ENCODE assay signal across 8 cellular contexts in the genomic region with DNA sequence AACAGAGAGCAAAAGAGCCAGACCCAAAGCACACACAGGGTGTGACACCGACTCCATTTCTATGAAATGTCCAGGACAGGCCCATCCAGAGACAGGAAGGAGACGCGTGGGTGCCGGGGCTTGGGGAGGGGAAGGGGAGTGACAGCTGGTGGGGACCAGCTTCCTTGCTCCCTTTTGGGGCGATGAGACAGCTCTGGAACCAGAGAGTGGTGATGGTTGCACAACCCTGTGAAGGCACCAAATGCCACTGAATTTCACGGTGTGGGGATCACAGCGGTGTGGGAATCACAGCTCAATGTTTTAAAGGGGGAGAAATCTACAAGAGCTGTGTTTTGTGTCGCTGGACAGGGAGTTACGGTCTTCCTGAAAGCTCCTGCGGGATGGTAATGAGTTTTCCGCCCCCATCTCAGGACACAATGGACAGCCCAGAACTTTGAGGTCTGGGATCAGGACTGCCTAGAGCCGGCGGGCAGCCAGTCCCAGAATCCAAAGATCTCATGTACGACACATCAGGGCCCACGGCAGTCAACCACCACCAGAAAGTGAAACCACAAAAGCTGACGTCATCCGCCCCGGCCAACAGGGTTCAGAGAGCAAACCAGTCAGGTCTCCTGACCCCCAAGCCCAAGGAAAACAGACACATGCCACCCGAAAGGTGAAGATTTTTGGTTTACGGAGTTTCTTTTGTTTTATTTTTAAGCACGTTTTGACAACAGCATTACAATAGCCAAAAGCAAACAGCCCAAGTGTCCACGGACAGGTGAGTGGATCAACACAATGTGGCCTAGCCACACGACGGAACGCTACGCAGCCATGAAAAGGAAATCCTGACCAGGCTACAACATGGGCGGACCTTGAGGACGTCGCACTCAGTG. TPM values are rescaled to one million over a fixed set of nuclear protein-coding genes. Genes with fewer than 3 reads are reported as not detected.
DNase-seq lines count a peak whose midpoint lies in the region; ATAC-seq and TF ChIP-seq lines count a peak whose summit lies in the region.

No MANE protein-coding gene starts in this region.

- no peak for TF ChIP-seq EP300 in stomach (IDR thresholded peaks at IDR 0.05)

- no peak for TF ChIP-seq CTCF in dorsolateral prefrontal cortex (IDR thresholded peaks at IDR 0.05 in 54 of 56, conservative IDR thresholded peaks at IDR 0.05 in 2 of 56; ENCODE audit: low read depth in 1 of 56, partially characterized antibody in 56 of 56)
- TF ChIP-seq CTCF in stomach (IDR thresholded peaks at IDR 0.05): no peak

- peak overlapping the region in 48 of 59 donors; percentile 2 to 53 (median 30) for H3K4me3 ChIP-seq in dorsolateral prefrontal cortex
- H3K4me3 ChIP-seq in stomach: peak overlapping the region in 2 of 4 donors; percentile 5 to 13

- peaks cover 37% of the 10 kb centered on the region for H3K4me1 Mint-ChIP-seq in activated CD4-positive, alpha-beta memory T cell treated with anti-CD3 and anti-CD28 coated beads, Interleukin-2, amount 10 ng/mL, durations not matched to agents 7 days and 5 days
- H3K4me1 Mint-ChIP-seq in natural killer cell treated with Interleukin-12 subunit alpha and Interleukin-12 subunit beta and Interleukin-15 and Interleukin-18, amount 100 ng/mL, for 72 hours (ENCODE audit: low read depth in 2 of 2): peaks cover 29 to 37% of the 10 kb centered on the region in 2 donors

- CTCF ChIA-PET in activated CD4-positive, alpha-beta memory T cell treated with anti-CD3 and anti-CD28 coated beads, Interleukin-2, amount 10 ng/mL, durations not matched to agents 7 days and 5 days (lab: Charles Lee): interaction anchor here (1.3 kb wide), 1 partner anchor 127 kb away, joined by 4 read pairs; no protein-coding TSS in a partner anchor

- 68 to 77% (median 71%) methylated on average over 29 of the region's 29 CpGs for WGBS in stomach, 5 donors

- ATAC-seq in natural killer cell treated with Interleukin-12 subunit alpha and Interleukin-12 subunit beta and Interleukin-15 and Interleukin-18, amount 100 ng/mL, for 72 hours: peak; percentile 81 to 83
- no peak for ATAC-seq in HG03039 (IDR thresholded peaks at IDR 0.05; ENCODE audit: unreplicated experiment)

- POLR2A ChIA-PET in activated CD4-positive, alpha-beta memory T cell treated with anti-CD3 and anti-CD28 coated beads, Interleukin-2, amount 10 ng/mL, durations not matched to agents 7 days and 5 days (lab: Charles Lee): interaction anchor here (0.6 to 1.6 kb wide), 5 partner anchors 9 to 65 kb away, joined by 3 to 8 read pairs (median 3); partner anchors contain the start of genes SLC39A3 and THOP1

- H3K9me3 ChIP-seq in stomach: no peaks in the 10 kb centered on the region

- peak overlapping the region in 58 of 59 donors; percentile 7 to 100 (median 82) for H3K27ac ChIP-seq in dorsolateral prefrontal cortex
- peak overlapping the region; percentile 62 to 82 (median 71) for H3K27ac ChIP-seq in stomach

- H3K36me3 Mint-ChIP-seq in activated CD4-positive, alpha-beta memory T cell treated with anti-CD3 and anti-CD28 coated beads, Interleukin-2, amount 10 ng/mL, durations not matched to agents 7 days and 5 days (ENCODE audit: low read depth): peaks cover 10% of the 10 kb centered on the region
- no peaks in the 10 kb centered on the region for H3K36me3 Mint-ChIP-seq in natural killer cell treated with Interleukin-12 subunit alpha and Interleukin-12 subunit beta and Interleukin-15 and Interleukin-18, amount 100 ng/mL, for 72 hours

- H3K4me3 Mint-ChIP-seq in activated CD4-positive, alpha-beta memory T cell treated with anti-CD3 and anti-CD28 coated beads, Interleukin-2, amount 10 ng/mL, durations not matched to agents 7 days and 5 days: peak overlapping the region; percentile 76
- H3K4me3 Mint-ChIP-seq in natural killer cell treated with Interleukin-12 subunit alpha and Interleukin-12 subunit beta and Interleukin-15 and Interleukin-18, amount 100 ng/mL, for 72 hours: peak overlapping the region; percentile 86

- H3K27me3 ChIP-seq in dorsolateral prefrontal cortex (no peaks in the 10 kb centered on the region), stomach (no peaks in the 10 kb centered on the region)

- peaks cover 0 to 35% (median 29%) of the 10 kb centered on the region in 4 donors for H3K36me3 ChIP-seq in stomach

- H3K9me3 Mint-ChIP-seq in activated CD4-positive, alpha-beta memory T cell treated with anti-CD3 and anti-CD28 coated beads, Interleukin-2, amount 10 ng/mL, durations not matched to agents 7 days and 5 days: no peaks in the 10 kb centered on the region
- H3K9me3 Mint-ChIP-seq in natural killer cell treated with Interleukin-12 subunit alpha and Interleukin-12 subunit beta and Interleukin-15 and Interleukin-18, amount 100 ng/mL, for 72 hours: no peaks in the 10 kb centered on the region

- H3K27me3 Mint-ChIP-seq in activated CD4-positive, alpha-beta memory T cell treated with anti-CD3 and anti-CD28 coated beads, Interleukin-2, amount 10 ng/mL, durations not matched to agents 7 days and 5 days: no peaks in the 10 kb centered on the region
- H3K27me3 Mint-ChIP-seq in natural killer cell treated with Interleukin-12 subunit alpha and Interleukin-12 subunit beta and Interleukin-15 and Interleukin-18, amount 100 ng/mL, for 72 hours: no peaks in the 10 kb centered on the region

- H3K4me1 ChIP-seq in stomach: peaks cover 11 to 67% (median 48%) of the 10 kb centered on the region in 4 donors

- TF ChIP-seq POLR2A in stomach (IDR thresholded peaks at IDR 0.05): no peak

- intact Hi-C loops in dorsolateral prefrontal cortex (cut with DNase I) (no loop called here), stomach (cut with DNase I; ENCODE audit: low total_unique reads) (no loop called here)

- peak overlapping the region; percentile 91 for H3K27ac Mint-ChIP-seq in activated CD4-positive, alpha-beta memory T cell treated with anti-CD3 and anti-CD28 coated beads, Interleukin-2, amount 10 ng/mL, durations not matched to agents 7 days and 5 days
- peak overlapping the region; percentile 87 to 97 for H3K27ac Mint-ChIP-seq in natural killer cell treated with Interleukin-12 subunit alpha and Interleukin-12 subunit beta and Interleukin-15 and Interleukin-18, amount 100 ng/mL, for 72 hours

- DNase-seq in GM19240 (ENCODE audit: insufficient read length, low spot score) (peak; percentile 66), dorsolateral prefrontal cortex (peak in 5 of 10 donors; percentile 25 to 61 (median 57)), stomach (peak; percentile 64), D341Med (ENCODE audit: low spot score) (no peak), NCI-H345 treated with DMSO at 0.1 percent for 48 hours (lab: John Stamatoyannopoulos, UW; ENCODE audit: unreplicated experiment) (no peak)
- DNase-seq in activated CD4-positive, alpha-beta memory T cell treated with anti-CD3 and anti-CD28 coated beads, Interleukin-2, amount 10 ng/mL, durations not matched to agents 7 days and 5 days: peak; percentile 79
- DNase-seq in natural killer cell treated with Interleukin-12 subunit alpha and Interleukin-12 subunit beta and Interleukin-15 and Interleukin-18, amount 100 ng/mL, for 72 hours (ENCODE audit: low spot score): peak; percentile 85

RNA-seq across cellular contexts. Expression of gene SGTA, which starts 7.3 kb away (rescaled TPM):
- 10 to 100 TPM; 38.2 to 42.7 TPM for total RNA-seq in activated CD4-positive, alpha-beta memory T cell treated with anti-CD3 and anti-CD28 coated beads, Interleukin-2, amount 10 ng/mL, durations not matched to agents 7 days and 5 days
- total RNA-seq in dorsolateral prefrontal cortex (100 to 1,000 TPM in 2 of 120 experiments, 10 to 100 TPM in 118; 61.3 to 107 (median 73.1) TPM), stomach (100 to 1,000 TPM in 1 of 5 donors, 10 to 100 TPM in 4; 18.5 to 173 (median 41.1) TPM)
- total RNA-seq in natural killer cell treated with Interleukin-12 subunit alpha and Interleukin-12 subunit beta and Interleukin-15 and Interleukin-18, amount 100 ng/mL, for 72 hours: 100 to 1,000 TPM in 1 of 2 donors, 10 to 100 TPM in 1; 61.1 to 107 TPM
- polyA plus RNA-seq in stomach: 10 to 100 TPM; 46.1 to 64.8 (median 59.3) TPM

RNA-seq across cellular contexts. Expression of gene THOP1, which starts 9.5 kb away (rescaled TPM):
- 10 to 100 TPM; 80.0 to 85.4 TPM for total RNA-seq in activated CD4-positive, alpha-beta memory T cell treated with anti-CD3 and anti-CD28 coated beads, Interleukin-2, amount 10 ng/mL, durations not matched to agents 7 days and 5 days
- 100 to 1,000 TPM in 67 of 120 experiments, 10 to 100 TPM in 53; 63.4 to 133 (median 103) TPM for total RNA-seq in dorsolateral prefrontal cortex
- total RNA-seq in natural killer cell treated with Interleukin-12 subunit alpha and Interleukin-12 subunit beta and Interleukin-15 and Interleukin-18, amount 100 ng/mL, for 72 hours: 100 to 1,000 TPM; 105 to 224 TPM
- total RNA-seq in stomach: 100 to 1,000 TPM in 1 of 5 donors, 10 to 100 TPM in 4; 16.1 to 244 (median 50.8) TPM
- polyA plus RNA-seq in stomach: 10 to 100 TPM; 16.2 to 47.9 (median 46.5) TPM

RNA-seq across cellular contexts. Expression of gene SLC39A3, which starts 36.0 kb away (rescaled TPM):
- total RNA-seq in activated CD4-positive, alpha-beta memory T cell treated with anti-CD3 and anti-CD28 coated beads, Interleukin-2, amount 10 ng/mL, durations not matched to agents 7 days and 5 days: 10 to 100 TPM; 25.4 to 27.4 TPM
- total RNA-seq in dorsolateral prefrontal cortex: 10 to 100 TPM; 22.3 to 60.9 (median 39.3) TPM
- 10 to 100 TPM; 30.5 to 91.6 TPM for total RNA-seq in natural killer cell treated with Interleukin-12 subunit alpha and Interleukin-12 subunit beta and Interleukin-15 and Interleukin-18, amount 100 ng/mL, for 72 hours
- 10 to 100 TPM in 2 of 5 donors, 1 to 10 TPM in 2, not detected in 1; 3.6 to 33.6 (median 16.4) TPM for total RNA-seq in stomach
- 10 to 100 TPM in 2 of 3 donors, 1 to 10 TPM in 1; 7.3 to 26.7 (median 14.9) TPM for polyA plus RNA-seq in stomach

RNA-seq across cellular contexts. Expression of gene ZNF554, which starts 43.9 kb away (rescaled TPM):
- 1 to 10 TPM; 2.3 to 3.0 TPM for total RNA-seq in activated CD4-positive, alpha-beta memory T cell treated with anti-CD3 and anti-CD28 coated beads, Interleukin-2, amount 10 ng/mL, durations not matched to agents 7 days and 5 days
- 10 to 100 TPM in 104 of 120 experiments, 1 to 10 TPM in 16; 4.9 to 22.5 (median 13.9) TPM for total RNA-seq in dorsolateral prefrontal cortex
- 1 to 10 TPM in 1 of 2 donors, under 1 TPM in 1; 0.89 to 2.9 TPM for total RNA-seq in natural killer cell treated with Interleukin-12 subunit alpha and Interleukin-12 subunit beta and Interleukin-15 and Interleukin-18, amount 100 ng/mL, for 72 hours
- 10 to 100 TPM in 2 of 5 donors, 1 to 10 TPM in 2, under 1 TPM in 1; 0.58 to 21.4 (median 7.5) TPM for total RNA-seq in stomach
- polyA plus RNA-seq in stomach: 1 to 10 TPM; 1.6 to 2.7 (median 2.2) TPM

RNA-seq across cellular contexts. Expression of gene DIRAS1, which starts 54.6 kb away (rescaled TPM):
- not detected for total RNA-seq in activated CD4-positive, alpha-beta memory T cell treated with anti-CD3 and anti-CD28 coated beads, Interleukin-2, amount 10 ng/mL, durations not matched to agents 7 days and 5 days
- total RNA-seq in dorsolateral prefrontal cortex (100 to 1,000 TPM in 107 of 120 experiments, 10 to 100 TPM in 13; 43.9 to 237 (median 155) TPM), stomach (1 to 10 TPM in 2 of 5 donors, under 1 TPM in 2, not detected in 1; 0.73 to 2.9 (median 1.0) TPM)
- total RNA-seq in natural killer cell treated with Interleukin-12 subunit alpha and Interleukin-12 subunit beta and Interleukin-15 and Interleukin-18, amount 100 ng/mL, for 72 hours: not detected
- polyA plus RNA-seq in stomach: 1 to 10 TPM; 2.1 to 8.4 (median 2.8) TPM

Comparison
In these comparisons a context has a peak if more than half of its experiments do, and no peak if none do; other contexts are left out.
1. DNase-seq: peak in GM19240 (single experiment), activated CD4-positive, alpha-beta memory T cell treated with anti-CD3 and anti-CD28 coated beads, Interleukin-2, amount 10 ng/mL, durations not matched to agents 7 days and 5 days (single experiment), natural killer cell treated with Interleukin-12 subunit alpha and Interleukin-12 subunit beta and Interleukin-15 and Interleukin-18, amount 100 ng/mL, for 72 hours (single experiment) and stomach (single experiment); none in D341Med (single experiment) and NCI-H345 treated with DMSO at 0.1 percent for 48 hours (single experiment).